Comparison of ENCODE assay signal across 8 cellular contexts in the genomic region with DNA sequence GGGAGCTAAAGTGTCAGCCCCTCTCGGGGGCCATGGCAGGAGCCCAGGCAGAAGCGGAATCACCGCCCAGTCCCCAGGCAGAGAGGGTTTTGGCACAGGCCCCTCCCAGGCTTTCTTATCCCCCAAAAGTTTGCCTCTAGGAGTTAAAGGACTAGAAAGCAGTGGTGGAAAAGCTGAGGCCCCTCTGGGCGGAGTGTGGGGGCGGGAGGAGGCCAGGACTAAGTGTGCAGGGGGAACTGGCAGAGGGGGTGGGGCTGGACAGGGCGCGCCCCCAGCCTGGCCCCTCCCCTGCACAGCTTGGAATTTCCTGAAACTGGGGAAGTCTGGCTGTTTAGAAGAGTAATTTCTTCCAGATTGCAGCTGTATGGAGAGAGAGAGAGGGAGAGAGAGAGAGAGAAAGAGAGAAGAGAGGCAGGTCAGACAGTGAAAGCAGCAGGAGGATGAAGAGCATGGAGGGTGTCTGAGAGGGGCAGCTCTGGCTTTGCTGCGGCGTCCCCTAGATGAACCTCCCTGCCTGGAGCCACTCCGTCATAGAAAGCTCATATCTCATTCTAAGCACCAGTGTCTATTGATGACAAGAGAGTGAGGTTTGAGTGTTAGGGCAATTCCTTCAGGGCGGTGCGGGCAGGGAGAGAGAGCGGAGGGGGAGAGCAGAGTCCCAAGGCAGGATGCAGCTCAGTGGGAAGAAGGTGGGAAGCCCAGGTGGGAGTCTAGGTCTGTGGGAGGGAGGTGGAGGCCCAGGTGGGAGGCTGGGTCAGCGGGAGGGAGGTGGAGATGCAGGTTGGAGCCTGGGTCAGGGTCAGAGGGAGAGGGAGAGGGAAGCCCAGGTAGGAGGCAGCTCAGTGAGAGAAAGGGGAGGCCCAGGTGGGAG. TPM values are rescaled to one million over a fixed set of nuclear protein-coding genes. Genes with fewer than 3 reads are reported as not detected.
DNase-seq lines count a peak whose midpoint lies in the region; ATAC-seq and TF ChIP-seq lines count a peak whose summit lies in the region.

A gene with protein sequence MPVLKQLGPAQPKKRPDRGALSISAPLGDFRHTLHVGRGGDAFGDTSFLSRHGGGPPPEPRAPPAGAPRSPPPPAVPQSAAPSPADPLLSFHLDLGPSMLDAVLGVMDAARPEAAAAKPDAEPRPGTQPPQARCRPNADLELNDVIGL (minus strand): TSS at position 226 of the 871 bp plus-strand sequence. CDS start 7,749 bp downstream, outside the sequence.

- DNase-seq in activated effector memory CD4-positive, alpha-beta T cell treated with anti-CD3 and anti-CD28 coated beads, Interleukin-2, amount 50 U/mL, for 16 hours: peak; percentile 61
- DNase-seq in activated effector memory CD4-positive, alpha-beta T cell treated with Interleukin-2 at 50 U/mL for 16 hours: no peak
- DNase-seq in right lobe of liver (peak in 2 of 3 donors; percentile 46 to 68), thoracic aorta (ENCODE audit: low spot score) (no peak), DMS 273 (lab: John Stamatoyannopoulos, UW; ENCODE audit: unreplicated experiment) (no peak)
- DNase-seq in effector memory CD4-positive, alpha-beta T cell: no peak
- no peak for DNase-seq in activated CD4-positive, alpha-beta memory T cell treated with anti-CD3 and anti-CD28 coated beads, Interleukin-2, amount 10 ng/mL, durations not matched to agents 7 days and 5 days

- H3K9me3 ChIP-seq in right lobe of liver (no peaks in the 10 kb centered on the region), thoracic aorta (no peaks in the 10 kb centered on the region)
- no peaks in the 10 kb centered on the region for H3K9me3 ChIP-seq in effector memory CD4-positive, alpha-beta T cell (ENCODE audit: control insufficient read depth, low read length)

- H3K4me1 ChIP-seq in right lobe of liver (no peaks in the 10 kb centered on the region), thoracic aorta (ENCODE audit: control insufficient read depth in 1 of 2, low read depth in 2 of 2) (peaks cover 3 to 24% of the 10 kb centered on the region in 2 donors)
- H3K4me1 ChIP-seq in effector memory CD4-positive, alpha-beta T cell (ENCODE audit: control insufficient read depth, insufficient read depth, low read length, poor library complexity, severe bottlenecking): peaks cover 11% of the 10 kb centered on the region

- H3K4me3 ChIP-seq in right lobe of liver (peak within 1 kb of the TSS in 1 of 3 donors; percentile 24), thoracic aorta (peak within 1 kb of the TSS; percentile 81)
- H3K4me3 ChIP-seq in effector memory CD4-positive, alpha-beta T cell (ENCODE audit: insufficient read depth, low read depth, low read length, poor library complexity, severe bottlenecking): no peak within 1 kb of the TSS

- CTCF ChIA-PET in activated CD4-positive, alpha-beta memory T cell treated with anti-CD3 and anti-CD28 coated beads, Interleukin-2, amount 10 ng/mL, durations not matched to agents 7 days and 5 days (lab: Charles Lee): interaction anchor here (1.3 to 1.5 kb wide), 2 partner anchors 180 to 201 kb away, joined by 3 to 4 read pairs; no protein-coding TSS in a partner anchor

- 20% methylated on average over 9 of the region's 14 CpGs for WGBS in right lobe of liver (ENCODE audit: insufficient coverage, low coverage, low lambda C conversion rate, missing lambda C conversion rate)

- ATAC-seq in right lobe of liver: peak; percentile 76 to 87 (median 83)
- ATAC-seq in thoracic aorta (ENCODE audit: insufficient number of reproducible peaks, low FRiP score, low read depth): peak; percentile 80

- H3K27ac ChIP-seq in right lobe of liver (peak within 1 kb of the TSS in 2 of 3 donors; percentile 29 to 48), thoracic aorta (peak within 1 kb of the TSS; percentile 65 to 81)
- no peak within 1 kb of the TSS for H3K27ac ChIP-seq in effector memory CD4-positive, alpha-beta T cell (ENCODE audit: insufficient read depth, low read length, poor library complexity, severe bottlenecking)

- H3K27me3 ChIP-seq in right lobe of liver (peaks cover 0 to 9% of the 10 kb centered on the region in 2 donors), thoracic aorta (replicated peaks; ENCODE audit: insufficient read depth) (no peaks in the 10 kb centered on the region)
- H3K27me3 ChIP-seq in effector memory CD4-positive, alpha-beta T cell (replicated peaks; ENCODE audit: control insufficient read depth, insufficient read depth, low read length, poor library complexity, severe bottlenecking): peaks cover 18% of the 10 kb centered on the region

- H3K36me3 ChIP-seq in right lobe of liver: no peaks in the 10 kb centered on the region
- no peaks in the 10 kb centered on the region for H3K36me3 ChIP-seq in thoracic aorta
- H3K36me3 ChIP-seq in effector memory CD4-positive, alpha-beta T cell (ENCODE audit: control insufficient read depth, insufficient read depth, low read length): no peaks in the 10 kb centered on the region

- POLR2A ChIA-PET in activated CD4-positive, alpha-beta memory T cell treated with anti-CD3 and anti-CD28 coated beads, Interleukin-2, amount 10 ng/mL, durations not matched to agents 7 days and 5 days (lab: Charles Lee): no interaction called here

- no peaks in the 10 kb centered on the region for H3K9me3 Mint-ChIP-seq in dendritic cell treated with granulocyte-macrophage colony-stimulating factor and Interleukin-4, amounts not matched to agents 40 ng/mL and 50 ng/mL, for 4 days
- no peaks in the 10 kb centered on the region for H3K9me3 Mint-ChIP-seq in activated CD4-positive, alpha-beta memory T cell treated with anti-CD3 and anti-CD28 coated beads, Interleukin-2, amount 10 ng/mL, durations not matched to agents 7 days and 5 days

- H3K36me3 Mint-ChIP-seq in dendritic cell treated with granulocyte-macrophage colony-stimulating factor and Interleukin-4, amounts not matched to agents 40 ng/mL and 50 ng/mL, for 4 days (ENCODE audit: low read depth): no peaks in the 10 kb centered on the region
- no peaks in the 10 kb centered on the region for H3K36me3 Mint-ChIP-seq in activated CD4-positive, alpha-beta memory T cell treated with anti-CD3 and anti-CD28 coated beads, Interleukin-2, amount 10 ng/mL, durations not matched to agents 7 days and 5 days (ENCODE audit: low read depth)

- intact Hi-C loops in dendritic cell treated with granulocyte-macrophage colony-stimulating factor and Interleukin-4, amounts not matched to agents 40 ng/mL and 50 ng/mL, for 4 days (cut with micrococcal nuclease): no loop called here
- intact Hi-C loops in right lobe of liver (cut with DNase I): no loop called here

- H3K27me3 Mint-ChIP-seq in dendritic cell treated with granulocyte-macrophage colony-stimulating factor and Interleukin-4, amounts not matched to agents 40 ng/mL and 50 ng/mL, for 4 days: peaks cover 87% of the 10 kb centered on the region
- H3K27me3 Mint-ChIP-seq in activated CD4-positive, alpha-beta memory T cell treated with anti-CD3 and anti-CD28 coated beads, Interleukin-2, amount 10 ng/mL, durations not matched to agents 7 days and 5 days: peaks cover 43% of the 10 kb centered on the region

- TF ChIP-seq CTCF in right lobe of liver (IDR thresholded peaks at IDR 0.05) (no peak), thoracic aorta (IDR thresholded peaks at IDR 0.05) (no peak)

- TF ChIP-seq POLR2A in right lobe of liver (IDR thresholded peaks at IDR 0.05): peak; percentile 33

- peak within 1 kb of the TSS; percentile 18 for H3K4me3 Mint-ChIP-seq in dendritic cell treated with granulocyte-macrophage colony-stimulating factor and Interleukin-4, amounts not matched to agents 40 ng/mL and 50 ng/mL, for 4 days
- H3K4me3 Mint-ChIP-seq in activated CD4-positive, alpha-beta memory T cell treated with anti-CD3 and anti-CD28 coated beads, Interleukin-2, amount 10 ng/mL, durations not matched to agents 7 days and 5 days: no peak within 1 kb of the TSS

- H3K27ac Mint-ChIP-seq in dendritic cell treated with granulocyte-macrophage colony-stimulating factor and Interleukin-4, amounts not matched to agents 40 ng/mL and 50 ng/mL, for 4 days: peak within 1 kb of the TSS; percentile 6
- H3K27ac Mint-ChIP-seq in activated CD4-positive, alpha-beta memory T cell treated with anti-CD3 and anti-CD28 coated beads, Interleukin-2, amount 10 ng/mL, durations not matched to agents 7 days and 5 days: no peak within 1 kb of the TSS

- peaks cover 42% of the 10 kb centered on the region for H3K4me1 Mint-ChIP-seq in dendritic cell treated with granulocyte-macrophage colony-stimulating factor and Interleukin-4, amounts not matched to agents 40 ng/mL and 50 ng/mL, for 4 days (ENCODE audit: low read depth)
- H3K4me1 Mint-ChIP-seq in activated CD4-positive, alpha-beta memory T cell treated with anti-CD3 and anti-CD28 coated beads, Interleukin-2, amount 10 ng/mL, durations not matched to agents 7 days and 5 days: peaks cover 7% of the 10 kb centered on the region

RNA-seq across cellular contexts. Expression of the gene that starts here (rescaled TPM):
- total RNA-seq in right lobe of liver: 1 to 10 TPM; 1.3 to 3.7 (median 2.0) TPM
- 10 to 100 TPM; 41.2 to 55.9 TPM for total RNA-seq in thoracic aorta
- not detected for total RNA-seq in activated CD4-positive, alpha-beta memory T cell treated with anti-CD3 and anti-CD28 coated beads, Interleukin-2, amount 10 ng/mL, durations not matched to agents 7 days and 5 days

Comparison
In these comparisons a context has a peak if more than half of its experiments do, and no peak if none do; other contexts are left out.
1. RNA of the gene that starts here (total RNA-seq): 41.2 to 55.9 TPM in thoracic aorta; 1.3 to 3.7 TPM in right lobe of liver and not detected in activated CD4-positive, alpha-beta memory T cell treated with anti-CD3 and anti-CD28 coated beads, Interleukin-2, amount 10 ng/mL, durations not matched to agents 7 days and 5 days; every median in the first group is over 4 times any median in the second.
2. DNase-seq: peak in activated effector memory CD4-positive, alpha-beta T cell treated with anti-CD3 and anti-CD28 coated beads, Interleukin-2, amount 50 U/mL, for 16 hours (single experiment) and right lobe of liver (2 of 3); none in activated effector memory CD4-positive, alpha-beta T cell treated with Interleukin-2 at 50 U/mL for 16 hours (single experiment), thoracic aorta (single experiment), effector memory CD4-positive, alpha-beta T cell (0 of 3), activated CD4-positive, alpha-beta memory T cell treated with anti-CD3 and anti-CD28 coated beads, Interleukin-2, amount 10 ng/mL, durations not matched to agents 7 days and 5 days (single experiment) and DMS 273 (single experiment).